18 cellular contexts compared by ENCODE assay signal in genomic region chr10:79269969-79270368, GRCh38.
DNase-seq lines count a peak whose midpoint lies in the region; ATAC-seq and TF ChIP-seq lines count a peak whose summit lies in the region.
"Had no signal": no experiment of that assay in that cellular context is flagged by ENCODE, and none has a peak within 500 bp of the region (broad histone marks: within the 10 kb centered on the region; RNA-seq: fewer than 3 reads in every experiment).

No MANE protein-coding gene starts in this region.

- dilution Hi-C loops in IMR-90 (cut with HindIII; ENCODE audit: low sequenced_read_pairs, unreplicated experiment), result no loop called here

- DNase-seq in IMR-90 (no peak), mesothelial cell of epicardium (ENCODE audit: low spot score in 2 of 2, unreplicated experiment in 2 of 2) (no peak), stomach (no peak), body of pancreas (no peak), GM10248 (ENCODE audit: extremely low spot score) (no peak), H4 (ENCODE audit: low spot score) (no peak)
- DNase-seq in stimulated activated CD4-positive, alpha-beta T cell treated with anti-CD3 and anti-CD28 coated beads, Interleukin-4, amount 100 ng/mL, for 4 hours, result no peak
- DNase-seq: activated gamma-delta T cell; brain microvascular endothelial cell; GOT3; KG1; NCI-H146; NCI-H774; stimulated activated CD4-positive, alpha-beta T cell treated with anti-CD3 and anti-CD28 coated beads, Interleukin-2, amount 100 ng/mL, for 24 hours; T-helper 9 cell had no signal

- no peak overlapping the region for H4K8ac ChIP-seq in IMR-90 (ENCODE audit: low read depth in 2 of 2, low read length in 2 of 2)

- no peak overlapping the region for H2BK20ac ChIP-seq in IMR-90 (ENCODE audit: low read depth, low read length)

- H3K4ac ChIP-seq in IMR-90 (ENCODE audit: low read depth, low read length), result no peak overlapping the region

- H3K9me1 ChIP-seq in IMR-90 (ENCODE audit: insufficient read depth, low read length), result peaks cover 66% of the 10 kb centered on the region

- H4K20me1 ChIP-seq in IMR-90 (ENCODE audit: insufficient read depth, low read length), result peaks cover 85% of the 10 kb centered on the region

- no peak overlapping the region for H4K5ac ChIP-seq in IMR-90 (ENCODE audit: low read depth, low read length)

- WGBS in IMR-90 (ENCODE audit: extremely low coverage in 2 of 2, insufficient read length in 1 of 2), 2 experiments, result 60% methylated on average over 1 of the region's 7 CpGs; no CpG with 5 or more reads in 1 of the 2 experiments
- WGBS in stomach, 5 donors, result 76 to 90% (median 83%) methylated on average over 6 to 7 of the region's 7 CpGs
- 92 to 95% methylated on average over 7 of the region's 7 CpGs for WGBS in body of pancreas, 2 donors

- TF ChIP-seq POLR2A in IMR-90 (IDR thresholded peaks at IDR 0.05; ENCODE audit: low read depth, low read length), result no peak
- no peak for TF ChIP-seq POLR2A in stomach (IDR thresholded peaks at IDR 0.05)
- no peak for TF ChIP-seq POLR2A in body of pancreas (IDR thresholded peaks at IDR 0.05)

- no peak overlapping the region for H4K91ac ChIP-seq in IMR-90 (ENCODE audit: insufficient read depth, low read depth, low read length)

- no peak for TF ChIP-seq RAD21 in IMR-90 (IDR thresholded peaks at IDR 0.05; ENCODE audit: low read length)

- H3K27ac ChIP-seq in IMR-90 (ENCODE audit: insufficient read depth, low read length) (no peak overlapping the region), stomach (peak overlapping the region in 4 of 5 donors; percentile 49 to 88 (median 70)), body of pancreas (peak overlapping the region in 2 of 4 donors; percentile 7 to 61)
- H3K27ac ChIP-seq: brain microvascular endothelial cell, prostate gland had no signal

- no peak for TF ChIP-seq EP300 in stomach (IDR thresholded peaks at IDR 0.05)

- POLR2A ChIA-PET in IMR-90 (lab: Charles Lee; ENCODE audit: unreplicated experiment) (no interaction called here), GM10248 (lab: Yijun Ruan, JAX) (no interaction called here)

- peaks cover 50% of the 10 kb centered on the region for H3K4me1 ChIP-seq in IMR-90 (ENCODE audit: control insufficient read depth, insufficient read depth, low read length)
- peaks cover 81 to 100% (median 93%) of the 10 kb centered on the region in 4 donors for H3K4me1 ChIP-seq in stomach
- H3K4me1 ChIP-seq in body of pancreas, result peaks cover 64% of the 10 kb centered on the region

- CTCF ChIA-PET in IMR-90 (lab: Yijun Ruan, JAX) (no interaction called here), GM10248 (lab: Yijun Ruan, JAX) (interaction anchor here (1.1 kb wide), 1 partner anchor 9 kb away, joined by 3 read pairs; no protein-coding TSS in a partner anchor)

- no peak overlapping the region for H2BK15ac ChIP-seq in IMR-90 (ENCODE audit: low read depth, low read length)

- H3K23ac ChIP-seq in IMR-90 (ENCODE audit: low read depth, low read length), result no peak overlapping the region

- H3K27me3 Mint-ChIP-seq in brain (no peaks in the 10 kb centered on the region), mesothelial cell of epicardium (ENCODE audit: low read depth) (no peaks in the 10 kb centered on the region)

- H2BK5ac ChIP-seq in IMR-90 (ENCODE audit: low read depth, low read length, poor library complexity, severe bottlenecking), result no peak overlapping the region

- no peak overlapping the region for H3K9ac ChIP-seq in IMR-90 (ENCODE audit: low read depth, low read length)

- H3K36me3 ChIP-seq in IMR-90 (ENCODE audit: control insufficient read depth, insufficient read depth, low read length), result peaks cover 22% of the 10 kb centered on the region
- peaks cover 4 to 48% (median 14%) of the 10 kb centered on the region in 4 donors for H3K36me3 ChIP-seq in stomach
- no peaks in the 10 kb centered on the region for H3K36me3 ChIP-seq in body of pancreas (replicated peaks in 1 of 2; ENCODE audit: insufficient read depth in 1 of 2, low read depth in 2 of 2)
- H3K36me3 ChIP-seq: brain microvascular endothelial cell, prostate gland had no signal

- H3K4me1 Mint-ChIP-seq in brain, result peaks cover 100% of the 10 kb centered on the region
- peaks cover 43% of the 10 kb centered on the region for H3K4me1 Mint-ChIP-seq in mesothelial cell of epicardium

- ATAC-seq in IMR-90 (ENCODE audit: low read depth), result no peak
- no peak for ATAC-seq in body of pancreas

- no peaks in the 10 kb centered on the region for H3K27me3 ChIP-seq in IMR-90 (ENCODE audit: control insufficient read depth, insufficient read depth, low read length)
- H3K27me3 ChIP-seq in stomach, result no peaks in the 10 kb centered on the region
- no peaks in the 10 kb centered on the region for H3K27me3 ChIP-seq in body of pancreas
- H3K27me3 ChIP-seq: brain microvascular endothelial cell had no signal

- TF ChIP-seq CTCF in IMR-90 (conservative IDR thresholded peaks at IDR 0.05; ENCODE audit: low read depth, low read length), result no peak
- no peak for TF ChIP-seq CTCF in brain (conservative IDR thresholded peaks at IDR 0.05)
- TF ChIP-seq CTCF in mesothelial cell of epicardium (IDR thresholded peaks at IDR 0.05; ENCODE audit: unreplicated experiment), result no peak
- no peak for TF ChIP-seq CTCF in stomach (IDR thresholded peaks at IDR 0.05)
- TF ChIP-seq CTCF in body of pancreas (IDR thresholded peaks at IDR 0.05), result no peak
- TF ChIP-seq CTCF in GM10248 (IDR thresholded peaks at IDR 0.05; ENCODE audit: control extremely low read depth, extremely low read depth, low read depth, missing control alignments), result no peak

- H3K14ac ChIP-seq in IMR-90 (replicated peaks; ENCODE audit: low read depth, low read length), result no peak overlapping the region

- in situ Hi-C loops in IMR-90 (cut with MboI; ENCODE audit: low sequenced_read_pairs), result no loop called here

- no peak overlapping the region for H3K4me3 ChIP-seq in IMR-90 (ENCODE audit: insufficient read depth, low read depth, low read length)
- H3K4me3 ChIP-seq in stomach, result no peak overlapping the region
- no peak overlapping the region for H3K4me3 ChIP-seq in body of pancreas
- H3K4me3 ChIP-seq: lung, prostate gland had no signal

- peak overlapping the region; percentile 62 to 98 (median 93) for H3K27ac Mint-ChIP-seq in brain
- peak overlapping the region; percentile 31 for H3K27ac Mint-ChIP-seq in mesothelial cell of epicardium

- no peak overlapping the region for H3K4me3 Mint-ChIP-seq in brain
- H3K4me3 Mint-ChIP-seq in mesothelial cell of epicardium, result no peak overlapping the region

- H2AK5ac ChIP-seq in IMR-90 (ENCODE audit: low read depth, low read length), result 0 out of 2 replicates have a peak overlapping the region, but pooled peaks have one; percentile 11

- no peak overlapping the region for H2AFZ ChIP-seq in IMR-90 (replicated peaks; ENCODE audit: low read length, poor library complexity)

- intact Hi-C loops in IMR-90 (cut with micrococcal nuclease) (no loop called here), stomach (cut with DNase I; ENCODE audit: low total_unique reads) (no loop called here), body of pancreas (cut with DNase I) (no loop called here)

- no peak overlapping the region for H3K18ac ChIP-seq in IMR-90 (ENCODE audit: low read depth, low read length)

- no peak overlapping the region for H3K4me2 ChIP-seq in IMR-90 (ENCODE audit: low read depth, low read length)

- peaks cover 67 to 98% of the 10 kb centered on the region in 2 experiments for H3K79me1 ChIP-seq in IMR-90 (ENCODE audit: low read depth in 1 of 2, low read length in 2 of 2)

- H3K9me3 ChIP-seq in IMR-90 (ENCODE audit: control insufficient read depth, insufficient read depth, low read length) (no peaks in the 10 kb centered on the region), stomach (no peaks in the 10 kb centered on the region), body of pancreas (no peaks in the 10 kb centered on the region)
- H3K9me3 ChIP-seq: prostate gland had no signal

- peak overlapping the region; percentile 31 for H2AK9ac ChIP-seq in IMR-90 (replicated peaks; ENCODE audit: low read depth, low read length, poor library complexity)

- H3K9me3 Mint-ChIP-seq in brain (no peaks in the 10 kb centered on the region), mesothelial cell of epicardium (no peaks in the 10 kb centered on the region)

- no peak overlapping the region for H2BK120ac ChIP-seq in IMR-90 (ENCODE audit: low read depth, low read length)

- H3K36me3 Mint-ChIP-seq in brain (peaks cover 5% of the 10 kb centered on the region), mesothelial cell of epicardium (peaks cover 2% of the 10 kb centered on the region)

- BruUV-seq in IMR-90 (replicated peaks; lab: Mats Ljungman, UMichigan), result no TSS peak

- no peak overlapping the region for H3K56ac ChIP-seq in IMR-90 (ENCODE audit: extremely low read depth, insufficient read depth, low read length)

TF ChIP-seq in IMR-90, 13 proteins besides CTCF, POLR2A, EP300 and RAD21:
- no peak for TF ChIP-seq CHD1 (IDR thresholded peaks at IDR 0.05; ENCODE audit: low read depth, low read length)
